1 cellular context compared by ENCODE assay signal in the genomic region with DNA sequence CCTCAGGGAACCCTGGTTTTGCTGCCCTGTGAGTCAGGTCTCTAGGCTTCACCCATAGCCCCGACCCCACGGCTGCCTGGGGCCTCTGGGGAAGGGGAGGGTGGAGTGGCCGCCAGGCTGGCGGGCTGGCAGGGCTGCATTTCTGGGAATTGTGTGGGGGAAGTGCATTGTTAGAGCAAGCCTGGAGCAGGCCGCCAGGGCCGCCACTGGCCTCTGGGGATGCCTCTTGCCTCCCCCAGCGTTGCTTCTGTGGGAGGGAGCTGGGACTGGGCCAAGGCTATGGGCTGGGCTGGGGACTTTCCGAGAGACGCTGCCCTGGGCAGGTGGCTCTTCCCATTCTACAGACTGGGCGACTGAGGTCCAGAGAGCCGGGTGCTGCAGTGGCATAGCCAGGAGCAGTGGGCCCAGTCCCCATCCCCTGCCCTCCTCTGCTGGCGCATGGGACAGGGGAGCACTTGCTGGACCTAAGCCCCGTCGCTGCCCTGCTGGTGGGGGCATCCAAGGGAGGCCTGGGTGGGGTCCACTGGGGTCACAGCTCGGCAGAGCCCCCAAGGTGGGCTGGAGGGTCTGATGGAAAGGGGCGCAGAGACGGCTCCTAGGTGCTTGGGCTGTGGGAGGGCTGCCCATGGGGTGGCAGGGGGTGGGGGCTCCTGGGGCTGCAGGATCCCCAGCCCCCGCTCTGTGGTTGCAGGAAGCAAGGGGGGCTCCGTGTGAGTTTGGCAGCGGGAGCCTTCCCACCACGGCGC.
A peak's percentile ranks its signal among the peaks of the same experiment; 100 is the strongest.
TF ChIP-seq lines count a peak whose summit lies in the region.

No MANE protein-coding gene starts in this region.

TF ChIP-seq in HepG2, 621 proteins besides CTCF, POLR2A, EP300 and RAD21 (continued from another document and continues in another):
- TF ChIP-seq, protein P1, sequence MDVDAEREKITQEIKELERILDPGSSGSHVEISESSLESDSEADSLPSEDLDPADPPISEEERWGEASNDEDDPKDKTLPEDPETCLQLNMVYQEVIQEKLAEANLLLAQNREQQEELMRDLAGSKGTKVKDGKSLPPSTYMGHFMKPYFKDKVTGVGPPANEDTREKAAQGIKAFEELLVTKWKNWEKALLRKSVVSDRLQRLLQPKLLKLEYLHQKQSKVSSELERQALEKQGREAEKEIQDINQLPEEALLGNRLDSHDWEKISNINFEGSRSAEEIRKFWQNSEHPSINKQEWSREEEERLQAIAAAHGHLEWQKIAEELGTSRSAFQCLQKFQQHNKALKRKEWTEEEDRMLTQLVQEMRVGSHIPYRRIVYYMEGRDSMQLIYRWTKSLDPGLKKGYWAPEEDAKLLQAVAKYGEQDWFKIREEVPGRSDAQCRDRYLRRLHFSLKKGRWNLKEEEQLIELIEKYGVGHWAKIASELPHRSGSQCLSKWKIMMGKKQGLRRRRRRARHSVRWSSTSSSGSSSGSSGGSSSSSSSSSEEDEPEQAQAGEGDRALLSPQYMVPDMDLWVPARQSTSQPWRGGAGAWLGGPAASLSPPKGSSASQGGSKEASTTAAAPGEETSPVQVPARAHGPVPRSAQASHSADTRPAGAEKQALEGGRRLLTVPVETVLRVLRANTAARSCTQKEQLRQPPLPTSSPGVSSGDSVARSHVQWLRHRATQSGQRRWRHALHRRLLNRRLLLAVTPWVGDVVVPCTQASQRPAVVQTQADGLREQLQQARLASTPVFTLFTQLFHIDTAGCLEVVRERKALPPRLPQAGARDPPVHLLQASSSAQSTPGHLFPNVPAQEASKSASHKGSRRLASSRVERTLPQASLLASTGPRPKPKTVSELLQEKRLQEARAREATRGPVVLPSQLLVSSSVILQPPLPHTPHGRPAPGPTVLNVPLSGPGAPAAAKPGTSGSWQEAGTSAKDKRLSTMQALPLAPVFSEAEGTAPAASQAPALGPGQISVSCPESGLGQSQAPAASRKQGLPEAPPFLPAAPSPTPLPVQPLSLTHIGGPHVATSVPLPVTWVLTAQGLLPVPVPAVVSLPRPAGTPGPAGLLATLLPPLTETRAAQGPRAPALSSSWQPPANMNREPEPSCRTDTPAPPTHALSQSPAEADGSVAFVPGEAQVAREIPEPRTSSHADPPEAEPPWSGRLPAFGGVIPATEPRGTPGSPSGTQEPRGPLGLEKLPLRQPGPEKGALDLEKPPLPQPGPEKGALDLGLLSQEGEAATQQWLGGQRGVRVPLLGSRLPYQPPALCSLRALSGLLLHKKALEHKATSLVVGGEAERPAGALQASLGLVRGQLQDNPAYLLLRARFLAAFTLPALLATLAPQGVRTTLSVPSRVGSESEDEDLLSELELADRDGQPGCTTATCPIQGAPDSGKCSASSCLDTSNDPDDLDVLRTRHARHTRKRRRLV (CRISPR knock-in tag; IDR thresholded peaks at IDR 0.05): peak; percentile 17; the same call in 1 of the 2 replicates
- TF ChIP-seq FOXK2 (IDR thresholded peaks at IDR 0.05): no peak
- TF ChIP-seq, protein P2, sequence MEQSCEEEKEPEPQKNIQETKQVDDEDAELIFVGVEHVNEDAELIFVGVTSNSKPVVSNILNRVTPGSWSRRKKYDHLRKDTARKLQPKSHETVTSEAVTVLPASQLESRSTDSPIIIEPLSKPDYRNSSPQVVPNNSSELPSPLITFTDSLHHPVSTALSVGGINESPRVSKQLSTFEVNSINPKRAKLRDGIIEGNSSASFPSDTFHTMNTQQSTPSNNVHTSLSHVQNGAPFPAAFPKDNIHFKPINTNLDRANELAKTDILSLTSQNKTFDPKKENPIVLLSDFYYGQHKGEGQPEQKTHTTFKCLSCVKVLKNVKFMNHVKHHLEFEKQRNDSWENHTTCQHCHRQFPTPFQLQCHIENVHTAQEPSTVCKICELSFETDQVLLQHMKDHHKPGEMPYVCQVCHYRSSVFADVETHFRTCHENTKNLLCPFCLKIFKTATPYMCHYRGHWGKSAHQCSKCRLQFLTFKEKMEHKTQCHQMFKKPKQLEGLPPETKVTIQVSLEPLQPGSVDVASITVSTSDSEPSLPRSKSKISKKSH (CRISPR knock-in tag; IDR thresholded peaks at IDR 0.05; ENCODE audit: borderline replicate concordance): peak; percentile 26
- 0 out of 2 replicates have a peak, but pooled peaks have one; percentile 60 for TF ChIP-seq ZNF253 (CRISPR knock-in tag; IDR thresholded peaks at IDR 0.05; ENCODE audit: borderline replicate concordance)
- no peak for TF ChIP-seq ZNF484 (CRISPR knock-in tag; IDR thresholded peaks at IDR 0.05; ENCODE audit: borderline replicate concordance, low read depth)
- TF ChIP-seq NR2F6 (IDR thresholded peaks at IDR 0.05): peak; percentile 57
- peak; percentile 74; the same call in 1 of the 2 replicates for TF ChIP-seq NR2F6 (CRISPR knock-in tag; IDR thresholded peaks at IDR 0.05)
- peak; percentile 61; the same call in 1 of the 2 replicates for TF ChIP-seq MED1 (CRISPR knock-in tag; IDR thresholded peaks at IDR 0.05)
- TF ChIP-seq, protein P3, sequence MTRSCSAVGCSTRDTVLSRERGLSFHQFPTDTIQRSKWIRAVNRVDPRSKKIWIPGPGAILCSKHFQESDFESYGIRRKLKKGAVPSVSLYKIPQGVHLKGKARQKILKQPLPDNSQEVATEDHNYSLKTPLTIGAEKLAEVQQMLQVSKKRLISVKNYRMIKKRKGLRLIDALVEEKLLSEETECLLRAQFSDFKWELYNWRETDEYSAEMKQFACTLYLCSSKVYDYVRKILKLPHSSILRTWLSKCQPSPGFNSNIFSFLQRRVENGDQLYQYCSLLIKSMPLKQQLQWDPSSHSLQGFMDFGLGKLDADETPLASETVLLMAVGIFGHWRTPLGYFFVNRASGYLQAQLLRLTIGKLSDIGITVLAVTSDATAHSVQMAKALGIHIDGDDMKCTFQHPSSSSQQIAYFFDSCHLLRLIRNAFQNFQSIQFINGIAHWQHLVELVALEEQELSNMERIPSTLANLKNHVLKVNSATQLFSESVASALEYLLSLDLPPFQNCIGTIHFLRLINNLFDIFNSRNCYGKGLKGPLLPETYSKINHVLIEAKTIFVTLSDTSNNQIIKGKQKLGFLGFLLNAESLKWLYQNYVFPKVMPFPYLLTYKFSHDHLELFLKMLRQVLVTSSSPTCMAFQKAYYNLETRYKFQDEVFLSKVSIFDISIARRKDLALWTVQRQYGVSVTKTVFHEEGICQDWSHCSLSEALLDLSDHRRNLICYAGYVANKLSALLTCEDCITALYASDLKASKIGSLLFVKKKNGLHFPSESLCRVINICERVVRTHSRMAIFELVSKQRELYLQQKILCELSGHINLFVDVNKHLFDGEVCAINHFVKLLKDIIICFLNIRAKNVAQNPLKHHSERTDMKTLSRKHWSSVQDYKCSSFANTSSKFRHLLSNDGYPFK (CRISPR knock-in tag; IDR thresholded peaks at IDR 0.05; ENCODE audit: borderline replicate concordance): no peak
- TF ChIP-seq ZNF563 (CRISPR knock-in tag; IDR thresholded peaks at IDR 0.05): no peak
- TF ChIP-seq CREM (IDR thresholded peaks at IDR 0.05): peak; percentile 50; the same call in 1 of the 2 replicates
- TF ChIP-seq CREM (CRISPR knock-in tag; IDR thresholded peaks at IDR 0.05): no peak
- peak; percentile 69; the same call in 1 of the 2 replicates for TF ChIP-seq ZBTB7A (CRISPR knock-in tag; IDR thresholded peaks at IDR 0.05)
- peak; percentile 75; the same call in 1 of the 2 replicates for TF ChIP-seq ZNF460 (CRISPR knock-in tag; IDR thresholded peaks at IDR 0.05; ENCODE audit: borderline replicate concordance)
- no peak for TF ChIP-seq MXI1 (IDR thresholded peaks at IDR 0.05; ENCODE audit: borderline replicate concordance, low read depth, low read length)
- TF ChIP-seq ZNF235 (CRISPR knock-in tag; IDR thresholded peaks at IDR 0.05; ENCODE audit: borderline replicate concordance): 0 out of 2 replicates have a peak, but pooled peaks have one; percentile 28
- TF ChIP-seq REPIN1 (CRISPR knock-in tag; IDR thresholded peaks at IDR 0.05; ENCODE audit: borderline replicate concordance, low read depth): no peak
- no peak for TF ChIP-seq ZNF530 (CRISPR knock-in tag; IDR thresholded peaks at IDR 0.05; ENCODE audit: low read depth)
- TF ChIP-seq POGZ (CRISPR knock-in tag; IDR thresholded peaks at IDR 0.05): 0 out of 2 replicates have a peak, but pooled peaks have one; percentile 14
- peak; percentile 93 for TF ChIP-seq RELA (CRISPR knock-in tag; IDR thresholded peaks at IDR 0.05)
- no peak for TF ChIP-seq ZNF382 (CRISPR knock-in tag; IDR thresholded peaks at IDR 0.05; ENCODE audit: borderline replicate concordance)
- TF ChIP-seq ZNF558 (CRISPR knock-in tag; IDR thresholded peaks at IDR 0.05; ENCODE audit: borderline replicate concordance): peak; percentile 36; the same call in 1 of the 2 replicates
- TF ChIP-seq GATAD1 (CRISPR knock-in tag; IDR thresholded peaks at IDR 0.05): peak; percentile 58
- TF ChIP-seq ZSCAN9 (CRISPR knock-in tag; IDR thresholded peaks at IDR 0.05; ENCODE audit: borderline replicate concordance): peak; percentile 89
- peak; percentile 35; the same call in 1 of the 2 replicates for TF ChIP-seq TGIF2 (CRISPR knock-in tag; IDR thresholded peaks at IDR 0.05)
- no peak for TF ChIP-seq NFYB (CRISPR knock-in tag; IDR thresholded peaks at IDR 0.05)
- 0 out of 2 replicates have a peak, but pooled peaks have one; percentile 42 for TF ChIP-seq CCDC6 (CRISPR knock-in tag; IDR thresholded peaks at IDR 0.05)
- TF ChIP-seq, protein P4, sequence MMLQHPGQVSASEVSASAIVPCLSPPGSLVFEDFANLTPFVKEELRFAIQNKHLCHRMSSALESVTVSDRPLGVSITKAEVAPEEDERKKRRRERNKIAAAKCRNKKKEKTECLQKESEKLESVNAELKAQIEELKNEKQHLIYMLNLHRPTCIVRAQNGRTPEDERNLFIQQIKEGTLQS (CRISPR knock-in tag; IDR thresholded peaks at IDR 0.05): no peak; the same call in 1 of the 2 replicates
- TF ChIP-seq NRL (CRISPR knock-in tag; IDR thresholded peaks at IDR 0.05; ENCODE audit: borderline replicate concordance): no peak
- TF ChIP-seq, protein P5, sequence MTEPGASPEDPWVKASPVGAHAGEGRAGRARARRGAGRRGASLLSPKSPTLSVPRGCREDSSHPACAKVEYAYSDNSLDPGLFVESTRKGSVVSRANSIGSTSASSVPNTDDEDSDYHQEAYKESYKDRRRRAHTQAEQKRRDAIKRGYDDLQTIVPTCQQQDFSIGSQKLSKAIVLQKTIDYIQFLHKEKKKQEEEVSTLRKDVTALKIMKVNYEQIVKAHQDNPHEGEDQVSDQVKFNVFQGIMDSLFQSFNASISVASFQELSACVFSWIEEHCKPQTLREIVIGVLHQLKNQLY (CRISPR knock-in tag; IDR thresholded peaks at IDR 0.05): no peak; the same call in 1 of the 2 replicates
- no peak for TF ChIP-seq GTF2F1 (IDR thresholded peaks at IDR 0.05; ENCODE audit: low read length)
- TF ChIP-seq ZFP62 (CRISPR knock-in tag; IDR thresholded peaks at IDR 0.05): no peak
- no peak for TF ChIP-seq YY1 (IDR thresholded peaks at IDR 0.05; ENCODE audit: insufficient read depth, insufficient replicate concordance, low read depth, low read length)
- TF ChIP-seq ZNF720 (CRISPR knock-in tag; IDR thresholded peaks at IDR 0.05): no peak; the same call in 1 of the 2 replicates
- TF ChIP-seq DMAP1 (CRISPR knock-in tag; IDR thresholded peaks at IDR 0.05): 0 out of 2 replicates have a peak, but pooled peaks have one; percentile 64
- TF ChIP-seq, protein P6, sequence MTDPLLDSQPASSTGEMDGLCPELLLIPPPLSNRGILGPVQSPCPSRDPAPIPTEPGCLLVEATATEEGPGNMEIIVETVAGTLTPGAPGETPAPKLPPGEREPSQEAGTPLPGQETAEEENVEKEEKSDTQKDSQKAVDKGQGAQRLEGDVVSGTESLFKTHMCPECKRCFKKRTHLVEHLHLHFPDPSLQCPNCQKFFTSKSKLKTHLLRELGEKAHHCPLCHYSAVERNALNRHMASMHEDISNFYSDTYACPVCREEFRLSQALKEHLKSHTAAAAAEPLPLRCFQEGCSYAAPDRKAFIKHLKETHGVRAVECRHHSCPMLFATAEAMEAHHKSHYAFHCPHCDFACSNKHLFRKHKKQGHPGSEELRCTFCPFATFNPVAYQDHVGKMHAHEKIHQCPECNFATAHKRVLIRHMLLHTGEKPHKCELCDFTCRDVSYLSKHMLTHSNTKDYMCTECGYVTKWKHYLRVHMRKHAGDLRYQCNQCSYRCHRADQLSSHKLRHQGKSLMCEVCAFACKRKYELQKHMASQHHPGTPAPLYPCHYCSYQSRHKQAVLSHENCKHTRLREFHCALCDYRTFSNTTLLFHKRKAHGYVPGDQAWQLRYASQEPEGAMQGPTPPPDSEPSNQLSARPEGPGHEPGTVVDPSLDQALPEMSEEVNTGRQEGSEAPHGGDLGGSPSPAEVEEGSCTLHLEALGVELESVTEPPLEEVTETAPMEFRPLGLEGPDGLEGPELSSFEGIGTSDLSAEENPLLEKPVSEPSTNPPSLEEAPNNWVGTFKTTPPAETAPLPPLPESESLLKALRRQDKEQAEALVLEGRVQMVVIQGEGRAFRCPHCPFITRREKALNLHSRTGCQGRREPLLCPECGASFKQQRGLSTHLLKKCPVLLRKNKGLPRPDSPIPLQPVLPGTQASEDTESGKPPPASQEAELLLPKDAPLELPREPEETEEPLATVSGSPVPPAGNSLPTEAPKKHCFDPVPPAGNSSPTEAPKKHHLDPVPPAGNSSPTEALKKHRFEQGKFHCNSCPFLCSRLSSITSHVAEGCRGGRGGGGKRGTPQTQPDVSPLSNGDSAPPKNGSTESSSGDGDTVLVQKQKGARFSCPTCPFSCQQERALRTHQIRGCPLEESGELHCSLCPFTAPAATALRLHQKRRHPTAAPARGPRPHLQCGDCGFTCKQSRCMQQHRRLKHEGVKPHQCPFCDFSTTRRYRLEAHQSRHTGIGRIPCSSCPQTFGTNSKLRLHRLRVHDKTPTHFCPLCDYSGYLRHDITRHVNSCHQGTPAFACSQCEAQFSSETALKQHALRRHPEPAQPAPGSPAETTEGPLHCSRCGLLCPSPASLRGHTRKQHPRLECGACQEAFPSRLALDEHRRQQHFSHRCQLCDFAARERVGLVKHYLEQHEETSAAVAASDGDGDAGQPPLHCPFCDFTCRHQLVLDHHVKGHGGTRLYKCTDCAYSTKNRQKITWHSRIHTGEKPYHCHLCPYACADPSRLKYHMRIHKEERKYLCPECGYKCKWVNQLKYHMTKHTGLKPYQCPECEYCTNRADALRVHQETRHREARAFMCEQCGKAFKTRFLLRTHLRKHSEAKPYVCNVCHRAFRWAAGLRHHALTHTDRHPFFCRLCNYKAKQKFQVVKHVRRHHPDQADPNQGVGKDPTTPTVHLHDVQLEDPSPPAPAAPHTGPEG (CRISPR knock-in tag; IDR thresholded peaks at IDR 0.05): no peak
- TF ChIP-seq GPN1 (CRISPR knock-in tag; IDR thresholded peaks at IDR 0.05; ENCODE audit: borderline replicate concordance): peak; percentile 82; the same call in 1 of the 2 replicates
- TF ChIP-seq CBFB (CRISPR knock-in tag; IDR thresholded peaks at IDR 0.05): peak; percentile 82
- no peak for TF ChIP-seq RNF2 (conservative IDR thresholded peaks at IDR 0.05; ENCODE audit: low read depth)
- TF ChIP-seq KDM1A (CRISPR knock-in tag; IDR thresholded peaks at IDR 0.05): peak; percentile 100
- TF ChIP-seq RBM39 (IDR thresholded peaks at IDR 0.05; ENCODE audit: low read depth, low read length, poor library complexity, severe bottlenecking): no peak
- TF ChIP-seq, protein P7, sequence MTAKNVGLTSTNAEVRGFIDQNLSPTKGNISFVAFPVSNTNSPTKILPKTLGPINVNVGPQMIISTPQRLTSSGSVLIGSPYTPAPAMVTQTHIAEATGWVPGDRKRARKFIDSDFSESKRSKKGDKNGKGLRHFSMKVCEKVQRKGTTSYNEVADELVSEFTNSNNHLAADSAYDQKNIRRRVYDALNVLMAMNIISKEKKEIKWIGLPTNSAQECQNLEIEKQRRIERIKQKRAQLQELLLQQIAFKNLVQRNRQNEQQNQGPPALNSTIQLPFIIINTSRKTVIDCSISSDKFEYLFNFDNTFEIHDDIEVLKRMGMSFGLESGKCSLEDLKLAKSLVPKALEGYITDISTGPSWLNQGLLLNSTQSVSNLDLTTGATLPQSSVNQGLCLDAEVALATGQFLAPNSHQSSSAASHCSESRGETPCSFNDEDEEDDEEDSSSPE (CRISPR knock-in tag; IDR thresholded peaks at IDR 0.05): peak; percentile 58
- no peak for TF ChIP-seq HNRNPH1 (optimal IDR thresholded peaks at IDR 0.05; ENCODE audit: low read depth, low read length)
- TF ChIP-seq NFKBIZ (CRISPR knock-in tag; IDR thresholded peaks at IDR 0.05): peak; percentile 34; the same call in 1 of the 2 replicates
- no peak for TF ChIP-seq MTF2 (CRISPR knock-in tag; IDR thresholded peaks at IDR 0.05; ENCODE audit: borderline replicate concordance)
